8 cellular contexts compared by ENCODE assay signal in genomic region chr19:55407625-55408319, GRCh38. TPM values are rescaled to one million over a fixed set of nuclear protein-coding genes. Genes with fewer than 3 reads are reported as not detected.
DNase-seq lines count a peak whose midpoint lies in the region; ATAC-seq and TF ChIP-seq lines count a peak whose summit lies in the region.

Gene UBE2S (minus strand): TSS chr19:55407788. CDS start chr19:55407589, 199 bp downstream.

- intact Hi-C loops in activated CD4-positive, alpha-beta T cell treated with anti-CD3 and anti-CD28 coated beads for 36 hours (cut with DNase I, micrococcal nuclease) = loop anchor here (1.0 to 5.0 kb wide), 13 partner anchors 22 to 290 kb away; partner anchors contain the start of genes HSPBP1 (in 2 of the 2), KMT5C (in 2 of the 2), PPP6R1 (in 2 of the 2) and RPL28 (in 2 of the 2)

- DNase-seq in Ammon's horn (ENCODE audit: low spot score) = peak; percentile 99
- DNase-seq in GM19238 (ENCODE audit: insufficient read length, low spot score) = peak; percentile 99
- DNase-seq in NCI-H524 (lab: John Stamatoyannopoulos, UW) = peak; percentile 99
- peak; percentile 98 for DNase-seq in activated CD4-positive, alpha-beta T cell treated with anti-CD3 and anti-CD28 coated beads for 36 hours
- peak; percentile 100 for DNase-seq in choroid plexus epithelial cell (ENCODE audit: low read depth)
- DNase-seq in kidney glomerular epithelial cell (lab: John Stamatoyannopoulos, UW) = peak; percentile 98
- peak; percentile 90 to 94 for DNase-seq in stimulated activated CD4-positive, alpha-beta T cell treated with anti-CD3 and anti-CD28 coated beads, Interleukin-1b, Interleukin-23, amount 100 ng/mL, for 1 hour (ENCODE audit: low read depth in 2 of 2)

- H3K36me3 Mint-ChIP-seq in activated CD4-positive, alpha-beta T cell treated with anti-CD3 and anti-CD28 coated beads for 36 hours (ENCODE audit: low read depth) = peaks cover 43% of the 10 kb centered on the region

- no peaks in the 10 kb centered on the region for H3K27me3 Mint-ChIP-seq in activated CD4-positive, alpha-beta T cell treated with anti-CD3 and anti-CD28 coated beads for 36 hours

- H3K9me3 Mint-ChIP-seq in activated CD4-positive, alpha-beta T cell treated with anti-CD3 and anti-CD28 coated beads for 36 hours (ENCODE audit: low read depth) = peaks cover 4% of the 10 kb centered on the region

- peak within 1 kb of the TSS; percentile 90 for H3K4me3 Mint-ChIP-seq in activated CD4-positive, alpha-beta T cell treated with anti-CD3 and anti-CD28 coated beads for 36 hours

- TF ChIP-seq CTCF in choroid plexus epithelial cell (conservative IDR thresholded peaks at IDR 0.05; ENCODE audit: low read depth, low read length) = no peak

- peaks cover 23% of the 10 kb centered on the region for H3K4me1 Mint-ChIP-seq in activated CD4-positive, alpha-beta T cell treated with anti-CD3 and anti-CD28 coated beads for 36 hours

- peak; percentile 76 for ATAC-seq in HG03442 (IDR thresholded peaks at IDR 0.05; ENCODE audit: unreplicated experiment)
- ATAC-seq in activated CD4-positive, alpha-beta T cell treated with anti-CD3 and anti-CD28 coated beads for 36 hours = peak; percentile 96

- CTCF ChIA-PET in activated CD4-positive, alpha-beta T cell treated with anti-CD3 and anti-CD28 coated beads for 36 hours (lab: Charles Lee) = interaction anchor here (0.7 to 1.0 kb wide), 3 partner anchors 12 to 224 kb away, joined by 3 to 5 read pairs (median 3); no protein-coding TSS in a partner anchor

- peak within 1 kb of the TSS; percentile 87 for H3K4me3 ChIP-seq in choroid plexus epithelial cell (ENCODE audit: low read depth, low read length)

- POLR2A ChIA-PET in activated CD4-positive, alpha-beta T cell treated with anti-CD3 and anti-CD28 coated beads for 36 hours (lab: Charles Lee) = interaction anchor here (0.6 to 4.4 kb wide), 14 partner anchors 9 to 290 kb away, joined by 3 to 41 read pairs (median 4); partner anchors contain the start of genes HSPBP1, ISOC2, KMT5C and PPP1R12C

- H3K27ac Mint-ChIP-seq in activated CD4-positive, alpha-beta T cell treated with anti-CD3 and anti-CD28 coated beads for 36 hours = peak within 1 kb of the TSS; percentile 96

RNA-seq across cellular contexts. Expression of gene UBE2S, which starts in this region (rescaled TPM):
- 100 to 1,000 TPM; 228 to 342 TPM for total RNA-seq in activated CD4-positive, alpha-beta T cell treated with anti-CD3 and anti-CD28 coated beads for 36 hours

Comparison
In these comparisons a context has a peak if more than half of its experiments do, and no peak if none do; other contexts are left out.
1. Peak in every context shown above with its lines: DNase-seq, ATAC-seq and H3K4me3 ChIP-seq.